In the genomic region with DNA sequence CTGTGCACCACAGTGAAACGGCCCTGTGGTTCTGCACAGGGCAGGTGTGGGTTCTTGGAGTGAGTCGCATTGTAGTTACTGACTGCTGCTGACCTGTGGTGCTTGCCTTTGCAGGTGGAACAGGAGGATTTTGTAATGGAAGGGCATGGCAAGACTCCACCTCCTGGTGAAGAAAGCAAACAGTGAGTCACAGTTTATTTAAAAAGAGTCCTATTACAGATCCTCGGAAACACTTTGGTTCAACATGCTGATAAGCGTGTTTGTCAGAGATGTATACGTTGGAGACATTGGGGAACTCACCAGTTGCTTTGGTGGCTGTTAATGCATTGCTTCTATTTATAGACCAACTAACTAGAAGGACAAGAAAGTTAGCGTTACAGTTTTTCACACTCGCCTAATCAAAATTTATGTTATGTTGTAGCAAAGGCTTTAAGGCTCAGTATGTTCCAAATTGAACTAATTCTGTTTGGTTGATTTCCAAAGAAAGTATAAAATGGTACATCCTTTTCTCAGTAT, we compare ENCODE assay signal across 8 cellular contexts. TPM values are rescaled to one million over a fixed set of nuclear protein-coding genes. Genes with fewer than 3 reads are reported as not detected.
DNase-seq lines count a peak whose midpoint lies in the region; ATAC-seq and TF ChIP-seq lines count a peak whose summit lies in the region.

No MANE protein-coding gene starts in this region.

- intact Hi-C loops in spleen (cut with DNase I; ENCODE audit: low total_unique reads), result no loop called here

- H3K36me3 ChIP-seq in mucosa of rectum (ENCODE audit: control insufficient read depth in 2 of 2, insufficient read depth in 2 of 2, low read length in 2 of 2), result no peaks in the 10 kb centered on the region
- peaks cover 0 to 53% (median 5%) of the 10 kb centered on the region in 6 donors for H3K36me3 ChIP-seq in spleen

- H3K9me3 ChIP-seq in mucosa of rectum (ENCODE audit: control insufficient read depth in 2 of 2, low read length in 2 of 2) (no peaks in the 10 kb centered on the region), spleen (no peaks in the 10 kb centered on the region)

- DNase-seq in stimulated activated CD4-positive, alpha-beta T cell treated with anti-CD3 and anti-CD28 coated beads, Interleukin-15, amount 100 ng/mL, for 24 hours, result peak; percentile 11
- DNase-seq in stimulated activated CD4-positive, alpha-beta T cell treated with anti-CD3 and anti-CD28 coated beads, Interleukin-12 subunit alpha, Interleukin-12 subunit beta, amount 100 ng/mL, for 4 hours, result no peak
- DNase-seq in NCI-H748 treated with DMSO at 0.1 percent for 48 hours (lab: John Stamatoyannopoulos, UW) (peak; percentile 75), cardiac fibroblast (ENCODE audit: low read depth in 2 of 2) (peak; percentile 47 to 50), spleen (no peak)

- WGBS in spleen, 5 donors, result 76 to 79% (median 78%) methylated on average over 7 of the region's 7 CpGs

- TF ChIP-seq POLR2A in spleen (IDR thresholded peaks at IDR 0.05), result no peak

- H3K9ac ChIP-seq in mucosa of rectum (ENCODE audit: low read depth in 1 of 2, low read length in 2 of 2), result peak overlapping the region in 1 of 2 donors; percentile 43

- ATAC-seq in HG02840 (IDR thresholded peaks at IDR 0.05; ENCODE audit: low FRiP score, unreplicated experiment), result no peak
- no peak for ATAC-seq in GM18498 (IDR thresholded peaks at IDR 0.05; ENCODE audit: unreplicated experiment)

- H3K4me3 ChIP-seq in cardiac fibroblast (replicated peaks in 1 of 2; ENCODE audit: low read depth in 2 of 2, low read length in 2 of 2) (no peak overlapping the region), mucosa of rectum (ENCODE audit: low read length in 2 of 2) (peak overlapping the region; percentile 3 to 34), spleen (no peak overlapping the region)

- H3K27ac ChIP-seq in mucosa of rectum (ENCODE audit: low read depth in 2 of 2, low read length in 2 of 2) (peak overlapping the region; percentile 62), spleen (no peak overlapping the region)

- TF ChIP-seq CTCF in cardiac fibroblast (IDR thresholded peaks at IDR 0.05; ENCODE audit: low read depth, low read length) (peak; percentile 13), spleen (IDR thresholded peaks at IDR 0.05 in 8 of 11, conservative IDR thresholded peaks at IDR 0.05 in 3 of 11) (no peak)

- H3K4me1 ChIP-seq in mucosa of rectum (ENCODE audit: control insufficient read depth in 2 of 2, insufficient read depth in 2 of 2, low read length in 2 of 2) (peaks cover 16 to 19% of the 10 kb centered on the region in 2 donors), spleen (peaks cover 0 to 10% (median 0%) of the 10 kb centered on the region in 6 donors)

- H3K27me3 ChIP-seq in mucosa of rectum (ENCODE audit: control insufficient read depth in 2 of 2, insufficient read depth in 2 of 2, low read length in 2 of 2), result no peaks in the 10 kb centered on the region
- H3K27me3 ChIP-seq in spleen (replicated peaks in 1 of 7), result no peaks in the 10 kb centered on the region

RNA-seq across cellular contexts. Expression of a gene that starts 21.7 kb away (rescaled TPM):
- 100 to 1,000 TPM in 4 of 7 donors, 10 to 100 TPM in 3; 85.1 to 221 (median 103) TPM for total RNA-seq in spleen
- polyA plus RNA-seq in spleen, result 10 to 100 TPM in 1 of 3 donors, 1 to 10 TPM in 2; 1.2 to 17.7 (median 1.7) TPM

Comparison
In these comparisons a context has a peak if more than half of its experiments do, and no peak if none do; other contexts are left out.
1. DNase-seq: peak in stimulated activated CD4-positive, alpha-beta T cell treated with anti-CD3 and anti-CD28 coated beads, Interleukin-15, amount 100 ng/mL, for 24 hours (single experiment), NCI-H748 treated with DMSO at 0.1 percent for 48 hours (single experiment) and cardiac fibroblast (2 of 2); none in stimulated activated CD4-positive, alpha-beta T cell treated with anti-CD3 and anti-CD28 coated beads, Interleukin-12 subunit alpha, Interleukin-12 subunit beta, amount 100 ng/mL, for 4 hours (single experiment) and spleen (single experiment).
2. H3K4me3 ChIP-seq: peak in mucosa of rectum (2 of 2); none in cardiac fibroblast (0 of 2) and spleen (0 of 8).
3. H3K27ac ChIP-seq: peak in mucosa of rectum (2 of 2); none in spleen (0 of 8).